8 cellular contexts compared by ENCODE assay signal in the genomic region with DNA sequence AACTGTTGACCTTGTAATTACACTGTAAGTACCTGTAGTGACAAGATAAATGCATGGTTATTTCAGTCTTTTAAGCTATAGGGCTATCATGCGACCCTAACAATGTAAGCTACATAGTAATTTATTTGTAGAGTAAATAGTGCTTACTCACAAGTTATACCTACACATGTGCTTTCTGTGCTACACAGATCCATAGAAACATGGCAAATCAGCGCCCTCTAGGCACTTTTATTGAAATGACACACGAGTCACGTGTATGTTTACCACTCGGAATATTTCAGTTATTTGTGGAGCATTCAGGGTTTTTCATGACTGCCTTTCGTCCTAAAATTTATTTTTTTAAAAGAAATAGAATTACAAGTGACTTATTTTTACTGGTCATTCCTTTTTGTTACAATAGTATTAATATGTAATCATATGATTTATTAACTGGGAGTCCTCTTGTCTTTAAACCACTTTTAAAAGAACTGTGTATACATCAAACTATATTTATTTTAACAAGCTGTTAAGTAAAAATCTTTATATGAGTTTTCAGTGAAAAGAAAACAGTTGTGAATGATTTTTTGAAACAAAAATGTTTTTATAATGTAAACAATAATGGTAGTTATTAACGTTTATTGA.
A peak's percentile ranks its signal among the peaks of the same experiment; 100 is the strongest.
DNase-seq lines count a peak whose midpoint lies in the region; ATAC-seq and TF ChIP-seq lines count a peak whose summit lies in the region.

No MANE protein-coding gene starts in this region.

- H3K27me3 ChIP-seq in BE2C (no peaks in the 10 kb centered on the region; the same call in 1 of the 2 replicates), esophagus squamous epithelium (no peaks in the 10 kb centered on the region)

- WGBS in esophagus squamous epithelium, 2 donors: 15 to 19% methylated on average over 7 of the region's 7 CpGs

- no peaks in the 10 kb centered on the region for H3K36me3 Mint-ChIP-seq in progenitor cell of endocrine pancreas (ENCODE audit: insufficient read depth)

- no peaks in the 10 kb centered on the region; the same call in 1 of the 2 replicates for H3K9me3 ChIP-seq in BE2C
- no peaks in the 10 kb centered on the region for H3K9me3 ChIP-seq in esophagus squamous epithelium

- peak; percentile 66 for ATAC-seq in GM18867 (IDR thresholded peaks at IDR 0.05; ENCODE audit: unreplicated experiment)
- ATAC-seq in HG03565 (IDR thresholded peaks at IDR 0.05; ENCODE audit: unreplicated experiment): peak; percentile 76

- no peaks in the 10 kb centered on the region for H3K4me1 ChIP-seq in BE2C
- H3K4me1 ChIP-seq in esophagus squamous epithelium: no peaks in the 10 kb centered on the region

- H3K4me3 Mint-ChIP-seq in progenitor cell of endocrine pancreas (ENCODE audit: low read depth): no peak overlapping the region

- peaks cover 3% of the 10 kb centered on the region for H3K4me1 Mint-ChIP-seq in progenitor cell of endocrine pancreas (ENCODE audit: low read depth)

- H3K27ac ChIP-seq in esophagus squamous epithelium: no peak overlapping the region

- H3K9me3 Mint-ChIP-seq in progenitor cell of endocrine pancreas (ENCODE audit: low read depth): no peaks in the 10 kb centered on the region

- H3K36me3 ChIP-seq in BE2C (no peaks in the 10 kb centered on the region), esophagus squamous epithelium (no peaks in the 10 kb centered on the region)

- H3K4me3 ChIP-seq in BE2C (ENCODE audit: low read depth, low read length) (no peak overlapping the region), esophagus squamous epithelium (no peak overlapping the region)

- no peak overlapping the region for H3K27ac Mint-ChIP-seq in progenitor cell of endocrine pancreas

- peak; percentile 50 for DNase-seq in BE2C
- DNase-seq in RKO (ENCODE audit: low spot score): peak; percentile 79
- no peak for DNase-seq in esophagus squamous epithelium (lab: John Stamatoyannopoulos, UW)
- peak; percentile 14 for DNase-seq in progenitor cell of endocrine pancreas (ENCODE audit: low spot score, unreplicated experiment)
- no peak for DNase-seq in C1 segment of cervical spinal cord (lab: John Stamatoyannopoulos, UW)
- no peak for DNase-seq in activated T-cell treated with anti-CD3 and anti-CD28 coated beads, Interleukin-2, amount 50 U/mL, for 1 hour

- TF ChIP-seq CTCF in BE2C (IDR thresholded peaks at IDR 0.05; ENCODE audit: low read depth, low read length): peak; percentile 69
- TF ChIP-seq CTCF in esophagus squamous epithelium (IDR thresholded peaks at IDR 0.05): peak; percentile 19 to 65 (median 46)
- peak; percentile 73 for TF ChIP-seq CTCF in progenitor cell of endocrine pancreas (IDR thresholded peaks at IDR 0.05; ENCODE audit: unreplicated experiment)

- H3K27me3 Mint-ChIP-seq in progenitor cell of endocrine pancreas: no peaks in the 10 kb centered on the region

- intact Hi-C loops in esophagus squamous epithelium (cut with DNase I): no loop called here

- TF ChIP-seq POLR2A in esophagus squamous epithelium (IDR thresholded peaks at IDR 0.05): no peak

Comparison
In these comparisons a context has a peak if more than half of its experiments do, and no peak if none do; other contexts are left out.
1. DNase-seq: peak in BE2C (single experiment), RKO (single experiment) and progenitor cell of endocrine pancreas (single experiment); none in esophagus squamous epithelium (single experiment), C1 segment of cervical spinal cord (0 of 14) and activated T-cell treated with anti-CD3 and anti-CD28 coated beads, Interleukin-2, amount 50 U/mL, for 1 hour (single experiment).
2. Peak in every context shown above with its lines, with median percentiles within 50 percentile points of each other: CTCF ChIP-seq.